In the genomic region with DNA sequence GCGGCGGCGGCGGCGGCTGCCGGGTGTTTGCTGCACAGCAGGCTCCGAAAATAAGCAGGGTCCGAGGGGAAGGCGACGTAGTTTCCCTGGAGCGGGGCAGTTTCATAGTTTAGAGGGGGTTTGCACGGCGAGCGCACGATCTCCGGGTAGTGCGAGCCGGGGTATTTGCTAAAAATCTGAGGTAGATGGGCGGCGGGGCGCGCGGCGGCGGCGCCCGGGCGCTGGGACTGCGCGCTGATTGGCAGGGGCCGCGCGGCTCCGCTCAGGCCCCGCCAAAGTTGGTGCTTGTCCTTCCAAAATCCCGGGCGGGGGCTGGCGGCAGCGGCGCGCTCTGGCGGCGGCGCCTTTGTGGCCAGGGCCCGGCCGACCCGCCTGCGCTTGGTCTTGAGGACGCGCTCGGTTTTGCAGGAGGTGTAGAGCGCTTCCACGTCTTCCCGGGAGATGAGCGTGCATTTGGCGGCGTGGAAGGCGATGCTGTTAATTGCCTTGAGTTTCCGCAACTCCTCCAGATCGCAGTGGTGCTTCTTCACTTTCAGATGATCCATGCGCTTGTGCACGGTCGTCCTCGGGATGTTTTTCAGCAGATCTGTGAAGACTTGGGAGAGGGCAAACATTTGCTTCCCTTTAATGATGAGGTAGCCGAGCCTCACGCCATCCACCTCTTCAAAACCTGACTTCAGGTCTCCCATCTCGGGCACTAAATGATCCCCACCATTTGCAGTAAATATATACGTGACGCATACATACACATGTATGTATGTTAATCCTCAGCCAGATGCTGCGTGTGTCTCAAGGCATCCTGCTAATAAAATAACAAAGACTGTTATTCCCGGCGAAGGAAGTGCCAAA, we compare ENCODE assay signal across 8 cellular contexts. TPM values are rescaled to one million over a fixed set of nuclear protein-coding genes. Genes with fewer than 3 reads are reported as not detected.
DNase-seq lines count a peak whose midpoint lies in the region; ATAC-seq and TF ChIP-seq lines count a peak whose summit lies in the region.

No MANE protein-coding gene starts in this region.

- POLR2A ChIA-PET in CD8-positive, alpha-beta T cell (lab: Charles Lee), result interaction anchor here (0.8 to 2.8 kb wide), 5 partner anchors 7 to 486 kb away, joined by 3 to 22 read pairs (median 4); a partner anchor contains a TSS

- ATAC-seq in CD8-positive, alpha-beta T cell, result peak; percentile 18
- ATAC-seq in GM18909 (IDR thresholded peaks at IDR 0.05; ENCODE audit: poor library complexity, unreplicated experiment), result peak; percentile 65
- peak; percentile 44 for ATAC-seq in HG03108 (IDR thresholded peaks at IDR 0.05; ENCODE audit: unreplicated experiment)

- H3K27me3 Mint-ChIP-seq in CD8-positive, alpha-beta T cell (ENCODE audit: low read depth), result peaks cover 76% of the 10 kb centered on the region
- H3K27me3 Mint-ChIP-seq in dendritic cell treated with granulocyte-macrophage colony-stimulating factor and Interleukin-4, amounts not matched to agents 40 ng/mL and 50 ng/mL, for 4 days, result peaks cover 70% of the 10 kb centered on the region

- peaks cover 36% of the 10 kb centered on the region for H3K4me1 Mint-ChIP-seq in CD8-positive, alpha-beta T cell (ENCODE audit: low read depth)
- H3K4me1 Mint-ChIP-seq in dendritic cell treated with granulocyte-macrophage colony-stimulating factor and Interleukin-4, amounts not matched to agents 40 ng/mL and 50 ng/mL, for 4 days (ENCODE audit: low read depth), result peaks cover 42% of the 10 kb centered on the region

- no peaks in the 10 kb centered on the region for H3K36me3 ChIP-seq in CD8-positive, alpha-beta T cell (ENCODE audit: insufficient read depth, low read length)
- no peaks in the 10 kb centered on the region for H3K36me3 ChIP-seq in SJCRH30

- CTCF ChIA-PET in CD8-positive, alpha-beta T cell (lab: Charles Lee), result interaction anchor here (1.1 to 3.5 kb wide), 3 partner anchors 21 to 476 kb away, joined by 3 to 15 read pairs (median 4); no protein-coding TSS in a partner anchor

- peak overlapping the region; percentile 48 for H3K4me3 ChIP-seq in CD8-positive, alpha-beta T cell (ENCODE audit: low read depth, low read length)
- peak overlapping the region; percentile 67 for H3K4me3 ChIP-seq in SJCRH30
- H3K4me3 ChIP-seq in lower leg skin (ENCODE audit: low read depth, poor library complexity, severe bottlenecking), result peak overlapping the region; percentile 55

- no peak for TF ChIP-seq CTCF in CD8-positive, alpha-beta T cell (IDR thresholded peaks at IDR 0.05)
- no peak for TF ChIP-seq CTCF in lower leg skin (IDR thresholded peaks at IDR 0.05)

- WGBS in lower leg skin, 2 donors, result 1 to 2% methylated on average over 47 to 50 of the region's 72 CpGs

- H3K27ac Mint-ChIP-seq in CD8-positive, alpha-beta T cell, result no peak overlapping the region
- no peak overlapping the region for H3K27ac Mint-ChIP-seq in dendritic cell treated with granulocyte-macrophage colony-stimulating factor and Interleukin-4, amounts not matched to agents 40 ng/mL and 50 ng/mL, for 4 days

- intact Hi-C loops in CD8-positive, alpha-beta T cell (cut with DNase I, micrococcal nuclease), result loop anchor here (1.0 to 5.0 kb wide), 7 partner anchors 10 to 920 kb away; a partner anchor contains a TSS
- intact Hi-C loops in dendritic cell treated with granulocyte-macrophage colony-stimulating factor and Interleukin-4, amounts not matched to agents 40 ng/mL and 50 ng/mL, for 4 days (cut with micrococcal nuclease), result no loop called here
- intact Hi-C loops in lower leg skin (cut with DNase I; ENCODE audit: low total_unique reads), result no loop called here

- H3K27me3 ChIP-seq in CD8-positive, alpha-beta T cell (ENCODE audit: insufficient read depth, low read length), result peaks cover 71% of the 10 kb centered on the region
- H3K27me3 ChIP-seq in SJCRH30, result no peaks in the 10 kb centered on the region

- no peak for TF ChIP-seq POLR2A in lower leg skin (IDR thresholded peaks at IDR 0.05)

- no peaks in the 10 kb centered on the region for H3K9me3 ChIP-seq in CD8-positive, alpha-beta T cell (ENCODE audit: low read length)
- H3K9me3 ChIP-seq in SJCRH30 (replicated peaks), result no peaks in the 10 kb centered on the region

- no peaks in the 10 kb centered on the region for H3K36me3 Mint-ChIP-seq in CD8-positive, alpha-beta T cell
- no peaks in the 10 kb centered on the region for H3K36me3 Mint-ChIP-seq in dendritic cell treated with granulocyte-macrophage colony-stimulating factor and Interleukin-4, amounts not matched to agents 40 ng/mL and 50 ng/mL, for 4 days (ENCODE audit: low read depth)

- peak overlapping the region; percentile 83 for H3K4me3 Mint-ChIP-seq in CD8-positive, alpha-beta T cell
- H3K4me3 Mint-ChIP-seq in dendritic cell treated with granulocyte-macrophage colony-stimulating factor and Interleukin-4, amounts not matched to agents 40 ng/mL and 50 ng/mL, for 4 days, result peak overlapping the region; percentile 76

- peaks cover 38% of the 10 kb centered on the region for H3K4me1 ChIP-seq in CD8-positive, alpha-beta T cell (ENCODE audit: insufficient read depth, low read length)
- no peaks in the 10 kb centered on the region for H3K4me1 ChIP-seq in SJCRH30

- H3K27ac ChIP-seq in CD8-positive, alpha-beta T cell (ENCODE audit: low read depth, low read length), result no peak overlapping the region
- H3K27ac ChIP-seq in SJCRH30 (peak overlapping the region; percentile 9; the same call in 1 of the 2 replicates), substantia nigra (ENCODE audit: low read depth, low read length, poor library complexity, severe bottlenecking) (peak overlapping the region; percentile 31)

- no peaks in the 10 kb centered on the region for H3K9me3 Mint-ChIP-seq in CD8-positive, alpha-beta T cell
- H3K9me3 Mint-ChIP-seq in dendritic cell treated with granulocyte-macrophage colony-stimulating factor and Interleukin-4, amounts not matched to agents 40 ng/mL and 50 ng/mL, for 4 days, result no peaks in the 10 kb centered on the region

- no peak for DNase-seq in CD8-positive, alpha-beta T cell
- DNase-seq in SJCRH30 (peak; percentile 69 to 77), lower leg skin (ENCODE audit: low spot score in 2 of 2) (peak in 1 of 2 donors; percentile 89), substantia nigra (lab: John Stamatoyannopoulos, UW) (peak in 25 of 49 donors; percentile 23 to 70 (median 43)), KG1 (lab: John Stamatoyannopoulos, UW) (no peak)

RNA-seq across cellular contexts. Expression of a gene that starts 8.1 kb away (rescaled TPM):
- total RNA-seq in CD8-positive, alpha-beta T cell, result not detected
- total RNA-seq in SJCRH30 (2014; rRNA removed; shearing (Covaris generic)), result 1.4 and 1.8 TPM in 2 replicates
- 1 to 10 TPM in 2 of 4 donors, under 1 TPM in 2; 0.38 to 1.4 (median 0.96) TPM for total RNA-seq in lower leg skin

RNA-seq across cellular contexts. Expression of a gene that starts 16.7 kb away (rescaled TPM):
- 10 to 100 TPM; 36.7 to 41.0 TPM for total RNA-seq in CD8-positive, alpha-beta T cell
- total RNA-seq in SJCRH30 (2014; rRNA removed; shearing (Covaris generic)), result 34.1 and 39.3 TPM in 2 replicates
- 100 to 1,000 TPM in 1 of 4 donors, 10 to 100 TPM in 3; 42.8 to 283 (median 48.5) TPM for total RNA-seq in lower leg skin

Comparison
In these comparisons a context has a peak if more than half of its experiments do, and no peak if none do; other contexts are left out.
1. DNase-seq: peak in SJCRH30 (2 of 2) and substantia nigra (25 of 49); none in CD8-positive, alpha-beta T cell (0 of 7) and KG1 (single experiment).
2. intact Hi-C loops: an anchor here in CD8-positive, alpha-beta T cell (1.0 to 5.0 kb wide); none called in dendritic cell treated with granulocyte-macrophage colony-stimulating factor and Interleukin-4, amounts not matched to agents 40 ng/mL and 50 ng/mL, for 4 days and lower leg skin.
3. Peak in every context shown above with its lines, with median percentiles within 50 percentile points of each other: ATAC-seq and H3K4me3 ChIP-seq.